ENCODE assay signal across 22 cellular contexts in genomic region chr3:11651477-11651876, GRCh38.
"Had no signal": no experiment of that assay in that cellular context is flagged by ENCODE, and none has a peak within 500 bp of the region (broad histone marks: within the 10 kb centered on the region; RNA-seq: fewer than 3 reads in every experiment).

No MANE protein-coding gene starts in this region.

- H3K9me3 ChIP-seq: breast epithelium, MG63 had no signal

- H3K4me1 ChIP-seq: breast epithelium had no signal

- H3K4me3 ChIP-seq: breast epithelium, MG63 had no signal

- H3K9me3 Mint-ChIP-seq: activated B cell treated with CpG ODN at 0.5 μM for 24 hours; activated CD4-positive, alpha-beta T cell treated with anti-CD3 and anti-CD28 coated beads, Interleukin-2, amount 10 ng/mL, durations not matched to agents 24 days and 14 days; activated naive CD4-positive, alpha-beta T cell treated with anti-CD3 and anti-CD28 coated beads, Interleukin-2, amount 50 U/mL, for 24 hours; activated T-cell treated with anti-CD3 and anti-CD28 coated beads, Interleukin-2, amount 50 U/mL, for 24 hours; activated T-helper 1 cell treated with anti-CD3 and anti-CD28 coated beads, Interleukin-12 subunit alpha, Interleukin-12 subunit beta, Interleukin-2, Interleukin-4 antibody, amounts not matched to agents 30 ng/mL and 10 ng/mL and 1 ng/mL, durations not matched to agents 14 hours and 24 hours and 36 hours; T-helper 1 cell treated with Interleukin-12 subunit alpha and Interleukin-12 subunit beta and Interleukin-4 antibody, amounts not matched to agents 30 μg/mL and 1 μg/mL, for 36 hours had no signal

- H3K4me3 Mint-ChIP-seq: activated B cell treated with CpG ODN at 0.5 μM for 24 hours; activated CD4-positive, alpha-beta T cell treated with anti-CD3 and anti-CD28 coated beads, Interleukin-2, amount 10 ng/mL, durations not matched to agents 24 days and 14 days; activated CD8-positive, alpha-beta memory T cell treated with anti-CD3 and anti-CD28 coated beads, Interleukin-2, amount 10 ng/mL, durations not matched to agents 7 days and 5 days; activated naive CD4-positive, alpha-beta T cell treated with anti-CD3 and anti-CD28 coated beads, Interleukin-2, amount 50 U/mL, for 24 hours; activated T-cell treated with anti-CD3 and anti-CD28 coated beads, Interleukin-2, amount 50 U/mL, for 24 hours; activated T-helper 1 cell treated with anti-CD3 and anti-CD28 coated beads, Interleukin-12 subunit alpha, Interleukin-12 subunit beta, Interleukin-2, Interleukin-4 antibody, amounts not matched to agents 30 ng/mL and 10 ng/mL and 1 ng/mL, durations not matched to agents 14 hours and 24 hours and 36 hours; T-helper 1 cell treated with Interleukin-12 subunit alpha and Interleukin-12 subunit beta and Interleukin-4 antibody, amounts not matched to agents 30 μg/mL and 1 μg/mL, for 36 hours had no signal

- H3K4me2 ChIP-seq: KMS-11 had no signal

- H3K36me3 Mint-ChIP-seq: activated CD8-positive, alpha-beta memory T cell treated with anti-CD3 and anti-CD28 coated beads, Interleukin-2, amount 10 ng/mL, durations not matched to agents 7 days and 5 days; activated naive CD4-positive, alpha-beta T cell treated with anti-CD3 and anti-CD28 coated beads, Interleukin-2, amount 50 U/mL, for 24 hours had no signal

- DNase-seq: activated B cell treated with CpG ODN at 0.5 μM for 24 hours; activated CD4-positive, alpha-beta T cell treated with anti-CD3 and anti-CD28 coated beads for 1 hour; activated CD4-positive, alpha-beta T cell treated with anti-CD3 and anti-CD28 coated beads, Interleukin-2, amount 10 ng/mL, durations not matched to agents 24 days and 14 days; activated CD4-positive, alpha-beta T cell treated with anti-CD3 and anti-CD28 coated beads, Interleukin-2, amount 50 U/mL, for 48 hours; activated CD8-positive, alpha-beta memory T cell treated with anti-CD3 and anti-CD28 coated beads, Interleukin-2, amount 10 ng/mL, durations not matched to agents 7 days and 5 days; activated effector memory CD4-positive, alpha-beta T cell treated with Interleukin-2 at 50 U/mL for 16 hours; activated naive CD4-positive, alpha-beta T cell; activated T-cell treated with anti-CD3 and anti-CD28 coated beads, Interleukin-2, amount 50 U/mL, for 24 hours; amniotic stem cell; caudate nucleus; MG63; NCI-H1417 treated with DMSO at 0.1 percent for 48 hours; NCI-H1694; NCI-H2107; NCI-H510A treated with DMSO at 0.1 percent for 48 hours; T1000 had no signal

- H3K27ac Mint-ChIP-seq: activated B cell treated with CpG ODN at 0.5 μM for 24 hours; activated CD4-positive, alpha-beta T cell treated with anti-CD3 and anti-CD28 coated beads, Interleukin-2, amount 10 ng/mL, durations not matched to agents 24 days and 14 days; activated CD8-positive, alpha-beta memory T cell treated with anti-CD3 and anti-CD28 coated beads, Interleukin-2, amount 10 ng/mL, durations not matched to agents 7 days and 5 days; activated naive CD4-positive, alpha-beta T cell treated with anti-CD3 and anti-CD28 coated beads, Interleukin-2, amount 50 U/mL, for 24 hours; activated T-cell treated with anti-CD3 and anti-CD28 coated beads, Interleukin-2, amount 50 U/mL, for 24 hours; activated T-helper 1 cell treated with anti-CD3 and anti-CD28 coated beads, Interleukin-12 subunit alpha, Interleukin-12 subunit beta, Interleukin-2, Interleukin-4 antibody, amounts not matched to agents 30 ng/mL and 10 ng/mL and 1 ng/mL, durations not matched to agents 14 hours and 24 hours and 36 hours; T-helper 1 cell treated with Interleukin-12 subunit alpha and Interleukin-12 subunit beta and Interleukin-4 antibody, amounts not matched to agents 30 μg/mL and 1 μg/mL, for 36 hours had no signal

- H3K27me3 Mint-ChIP-seq: activated B cell treated with CpG ODN at 0.5 μM for 24 hours; activated CD8-positive, alpha-beta memory T cell treated with anti-CD3 and anti-CD28 coated beads, Interleukin-2, amount 10 ng/mL, durations not matched to agents 7 days and 5 days; activated naive CD4-positive, alpha-beta T cell treated with anti-CD3 and anti-CD28 coated beads, Interleukin-2, amount 50 U/mL, for 24 hours; activated T-cell treated with anti-CD3 and anti-CD28 coated beads, Interleukin-2, amount 50 U/mL, for 24 hours had no signal

- H3K27ac ChIP-seq: breast epithelium, KMS-11 had no signal

- H3K9ac ChIP-seq: KMS-11 had no signal

- ATAC-seq: activated CD8-positive, alpha-beta memory T cell treated with anti-CD3 and anti-CD28 coated beads, Interleukin-2, amount 10 ng/mL, durations not matched to agents 7 days and 5 days; PC-3 had no signal

- H3K27me3 ChIP-seq: breast epithelium, MG63 had no signal

- H3K36me3 ChIP-seq: breast epithelium, MG63 had no signal
